Comparison of ENCODE assay signal across 2 cellular contexts in genomic region chr3:192885374-192885773, GRCh38.
TF ChIP-seq lines count a peak whose summit lies in the region.

No MANE protein-coding gene starts in this region.

TF ChIP-seq in A549, 52 proteins besides CTCF, POLR2A, EP300 and RAD21 (continued from another document):
- no peak for TF ChIP-seq USF2 (IDR thresholded peaks at IDR 0.05)
- no peak for TF ChIP-seq HOXB13 (CRISPR knock-in tag; IDR thresholded peaks at IDR 0.05; ENCODE audit: low read depth)
- no peak for TF ChIP-seq FOSB (CRISPR knock-in tag; IDR thresholded peaks at IDR 0.05)
- no peak for TF ChIP-seq ZC3H11A (IDR thresholded peaks at IDR 0.05)
- no peak for TF ChIP-seq MAZ (IDR thresholded peaks at IDR 0.05; ENCODE audit: borderline replicate concordance, low read depth, low read length)
- no peak for TF ChIP-seq JUN (IDR thresholded peaks at IDR 0.05)
- TF ChIP-seq ELK1 (IDR thresholded peaks at IDR 0.05; ENCODE audit: low read depth, low read length), result no peak
- TF ChIP-seq NFE2L2 (conservative IDR thresholded peaks at IDR 0.05; ENCODE audit: low read length), result no peak
- TF ChIP-seq KDM5A (IDR thresholded peaks at IDR 0.05), result no peak
- no peak for TF ChIP-seq EHF (CRISPR knock-in tag; IDR thresholded peaks at IDR 0.05)
- no peak for TF ChIP-seq EHMT2 (IDR thresholded peaks at IDR 0.05; ENCODE audit: low read depth)
- no peak for TF ChIP-seq GATA3 (IDR thresholded peaks at IDR 0.05; ENCODE audit: borderline replicate concordance)
- no peak for TF ChIP-seq NPAS2 (CRISPR knock-in tag; IDR thresholded peaks at IDR 0.05; ENCODE audit: borderline replicate concordance)
- TF ChIP-seq RARB (CRISPR knock-in tag; IDR thresholded peaks at IDR 0.05), result no peak

TF ChIP-seq in SK-N-SH treated with all-trans-retinoic acid at 6 μM for 48 hours, 23 proteins besides CTCF, POLR2A, EP300 and RAD21 (continued from another document):
- TF ChIP-seq POU6F1 (CRISPR knock-in tag; IDR thresholded peaks at IDR 0.05; ENCODE audit: borderline replicate concordance, low read depth), result no peak
- TF ChIP-seq TOX (CRISPR knock-in tag; IDR thresholded peaks at IDR 0.05; ENCODE audit: borderline replicate concordance), result no peak
- no peak for TF ChIP-seq SNAI2 (CRISPR knock-in tag; IDR thresholded peaks at IDR 0.05)
